Comparison of ENCODE assay signal across 22 cellular contexts in the genomic region with DNA sequence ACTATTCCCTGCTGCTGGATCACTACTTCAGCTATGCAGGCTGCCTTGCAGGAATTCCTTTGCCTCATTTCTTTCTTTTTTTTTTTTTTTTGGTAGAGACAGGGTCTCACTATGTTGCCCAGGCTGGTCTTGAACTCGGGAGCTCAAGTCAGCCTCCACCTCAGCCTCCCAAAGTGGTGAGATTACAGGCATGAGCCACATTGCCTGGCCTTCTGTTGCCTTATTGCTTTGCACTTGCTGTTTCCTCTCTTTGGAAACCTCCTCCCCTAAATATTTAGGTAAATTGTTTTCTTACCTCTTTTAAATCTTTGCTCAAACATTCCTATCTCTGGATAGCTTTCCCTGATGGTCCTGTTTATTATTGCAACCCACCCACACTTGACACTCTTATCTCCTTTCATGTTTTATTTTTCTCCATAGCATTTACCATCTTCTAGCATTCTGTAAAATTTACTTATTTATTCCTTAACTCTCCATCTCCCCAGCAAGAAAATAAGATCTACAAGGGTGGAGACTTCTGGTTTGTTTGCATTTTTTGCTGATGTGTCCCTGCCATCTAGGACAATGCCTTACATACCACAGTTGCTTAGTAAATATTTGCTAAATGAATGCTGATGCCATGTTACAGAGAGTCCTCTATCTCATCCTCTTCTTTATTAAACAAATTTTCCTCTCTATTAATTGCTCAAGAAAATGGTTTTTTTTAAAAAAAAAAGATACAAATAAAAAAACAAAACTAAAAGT.
DNase-seq lines count a peak whose midpoint lies in the region; ATAC-seq and TF ChIP-seq lines count a peak whose summit lies in the region.
"Had no signal": no experiment of that assay in that cellular context is flagged by ENCODE, and none has a peak within 500 bp of the region (broad histone marks: within the 10 kb centered on the region; RNA-seq: fewer than 3 reads in every experiment).

No MANE protein-coding gene starts in this region.

- H4K5ac ChIP-seq in mesendoderm (ENCODE audit: low read length) = no peak overlapping the region

- no peak overlapping the region for H3K18ac ChIP-seq in mesendoderm (ENCODE audit: low read length)

- no peak overlapping the region for H3K27ac ChIP-seq in mesendoderm (ENCODE audit: low read depth, low read length)
- H3K27ac ChIP-seq: coronary artery, uterus had no signal

- no peak overlapping the region for H2AK5ac ChIP-seq in mesendoderm (ENCODE audit: low read length)

- no peaks in the 10 kb centered on the region for H3K79me1 ChIP-seq in mesendoderm (ENCODE audit: low read length)

- no peak overlapping the region for H3K4ac ChIP-seq in mesendoderm (ENCODE audit: low read depth, low read length)

- H3K4me2 ChIP-seq in mesendoderm (ENCODE audit: low read length) = no peak overlapping the region

- H3K4me3 ChIP-seq in cardiac fibroblast (replicated peaks in 1 of 2; ENCODE audit: low read depth in 2 of 2, low read length in 2 of 2) = no peak overlapping the region
- H3K4me3 ChIP-seq in mesendoderm (ENCODE audit: low read length) = no peak overlapping the region
- H3K4me3 ChIP-seq: coronary artery, HAP-1, uterus had no signal

- no peak for ATAC-seq in HG03045 (IDR thresholded peaks at IDR 0.05; ENCODE audit: unreplicated experiment)
- ATAC-seq: T-cell had no signal

- no peak for TF ChIP-seq CTCF in cardiac fibroblast (IDR thresholded peaks at IDR 0.05; ENCODE audit: low read depth, low read length)

- TF ChIP-seq EP300 in Ishikawa (IDR thresholded peaks at IDR 0.05; ENCODE audit: borderline replicate concordance) = no peak

- DNase-seq in DMS53 (lab: John Stamatoyannopoulos, UW) = peak; percentile 68
- DNase-seq in cardiac fibroblast (ENCODE audit: low read depth in 2 of 2) = peak; percentile 35 to 82
- DNase-seq in mesendoderm = peak; percentile 84
- no peak for DNase-seq in NCI-H1105 (lab: John Stamatoyannopoulos, UW)
- no peak for DNase-seq in AML-193 (lab: John Stamatoyannopoulos, UW)
- DNase-seq in HUDEP-2 (lab: John Stamatoyannopoulos, UW; ENCODE audit: unreplicated experiment in 76 of 76) = no peak
- DNase-seq: activated CD4-positive, alpha-beta T cell treated with anti-CD3 and anti-CD28 coated beads for 4 hours; activated naive CD8-positive, alpha-beta T cell treated with anti-CD3 and anti-CD28 coated beads, Interleukin-2, amount 10 ng/mL, durations not matched to agents 7 days and 5 days; activated T-cell treated with anti-CD3 and anti-CD28 coated beads for 4 hours; C1 segment of cervical spinal cord; kidney glomerular epithelial cell; naive B cell; NCI-H1092 treated with DMSO at 0.1 percent for 48 hours; NCI-H2227 treated with DMSO at 0.1 percent for 48 hours; retina; stimulated activated naive CD4-positive, alpha-beta T cell treated with Interleukin-2 at 50 U/mL for 16 hours; T-cell; uterus had no signal

- no peak overlapping the region for H2BK15ac ChIP-seq in mesendoderm (replicated peaks; ENCODE audit: low read depth)

- no peaks in the 10 kb centered on the region for H3K79me2 ChIP-seq in mesendoderm (ENCODE audit: control insufficient read depth, insufficient read depth, low read length)

- H3K27me3 ChIP-seq in mesendoderm (ENCODE audit: insufficient read depth, low read length, poor library complexity) = no peaks in the 10 kb centered on the region
- H3K27me3 ChIP-seq: uterus had no signal

- H3K23ac ChIP-seq in mesendoderm (ENCODE audit: low read length) = no peak overlapping the region

- H4K8ac ChIP-seq in mesendoderm (ENCODE audit: low read depth, low read length) = no peak overlapping the region

- TF ChIP-seq RAD21 in Ishikawa (IDR thresholded peaks at IDR 0.05; ENCODE audit: low read depth) = no peak

- no CpG with 5 or more reads among the region's 1 CpG for WGBS in mesendoderm (ENCODE audit: extremely low coverage, insufficient coverage, low lambda C conversion rate)

- H3K4me1 ChIP-seq in mesendoderm (ENCODE audit: control insufficient read depth, low read depth, low read length) = no peaks in the 10 kb centered on the region
- H3K4me1 ChIP-seq: HAP-1, uterus had no signal

- H2BK120ac ChIP-seq in mesendoderm (ENCODE audit: low read depth, low read length) = no peak overlapping the region

- no peak overlapping the region for H2BK5ac ChIP-seq in mesendoderm (ENCODE audit: low read length)

- no peaks in the 10 kb centered on the region for H3K36me3 ChIP-seq in mesendoderm (ENCODE audit: control insufficient read depth, insufficient read depth, low read length)
- H3K36me3 ChIP-seq: HAP-1, uterus had no signal

- no peak overlapping the region for H3K9ac ChIP-seq in mesendoderm (ENCODE audit: low read length)

- no peak overlapping the region for H3K56ac ChIP-seq in mesendoderm (ENCODE audit: low read length)

TF ChIP-seq in Ishikawa, 13 proteins besides CTCF, POLR2A, EP300 and RAD21:
- TF ChIP-seq YY1 (IDR thresholded peaks at IDR 0.05; ENCODE audit: low read depth) (no peak), MAX (IDR thresholded peaks at IDR 0.05) (no peak), TEAD4 (IDR thresholded peaks at IDR 0.05) (0 out of 2 replicates have a peak, but pooled peaks have one; percentile 32)

Comparison
In these comparisons a context has a peak if more than half of its experiments do, and no peak if none do; other contexts are left out.
1. DNase-seq: peak in DMS53 (single experiment), cardiac fibroblast (2 of 2) and mesendoderm (single experiment); none in NCI-H1105 (single experiment), AML-193 (0 of 2) and HUDEP-2 (0 of 76).